9 cellular contexts compared by ENCODE assay signal in the genomic region with DNA sequence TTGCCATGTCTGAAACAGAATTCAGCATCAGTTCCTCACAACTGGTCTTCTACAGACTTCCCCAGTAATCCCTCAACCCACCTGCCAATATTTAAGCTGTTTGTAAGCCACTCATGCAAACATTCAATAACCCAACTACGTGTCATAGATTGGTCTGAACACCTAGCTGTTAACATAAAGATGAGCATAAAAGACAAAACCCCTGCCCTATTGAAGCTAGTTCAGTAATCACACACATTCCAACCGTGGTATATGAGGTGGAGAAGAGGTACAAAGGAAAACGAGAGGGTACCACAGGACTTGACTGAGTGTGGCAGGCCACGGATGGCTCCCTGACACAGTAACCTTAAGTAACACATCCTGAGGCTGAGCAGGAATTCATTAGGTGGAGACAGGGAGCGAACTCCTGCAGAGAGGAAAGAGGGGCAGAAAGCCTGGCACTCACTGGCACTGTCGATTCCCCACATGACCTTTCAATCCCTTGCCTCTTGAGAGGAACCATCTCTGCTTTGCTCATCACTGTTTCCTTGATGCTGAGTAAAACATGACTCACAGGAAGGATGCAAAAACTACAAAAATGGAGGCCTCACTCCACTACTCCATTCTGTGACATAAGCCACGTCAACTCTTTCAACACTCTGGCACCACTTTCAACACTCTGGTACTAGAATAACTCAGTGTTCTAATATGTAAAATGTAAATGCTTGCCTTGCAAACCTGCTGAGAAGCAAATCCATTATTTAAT. TPM values are rescaled to one million over a fixed set of nuclear protein-coding genes. Genes with fewer than 3 reads are reported as not detected.
DNase-seq lines count a peak whose midpoint lies in the region; ATAC-seq, FAIRE-seq and TF ChIP-seq lines count a peak whose summit lies in the region.
"Had no signal": no experiment of that assay in that cellular context is flagged by ENCODE, and none has a peak within 500 bp of the region (broad histone marks: within the 10 kb centered on the region; RNA-seq: fewer than 3 reads in every experiment).

No MANE protein-coding gene starts in this region.

- H3K27ac ChIP-seq in DOHH2 (ENCODE audit: low read depth, low read length), result no peak overlapping the region
- peak overlapping the region; percentile 83 for H3K27ac ChIP-seq in neutrophil

- H3K79me2 ChIP-seq in DOHH2 (ENCODE audit: control insufficient read depth, low read length), result peaks cover 36% of the 10 kb centered on the region

- FAIRE-seq in GM12891 (lab: Jason Lieb, UNC), result no peak

- TF ChIP-seq POLR2A in GM12891 (IDR thresholded peaks at IDR 0.05; ENCODE audit: low read depth, low read length), result no peak; the same call in 1 of the 2 replicates

- no peaks in the 10 kb centered on the region for H4K20me1 ChIP-seq in DOHH2 (ENCODE audit: control insufficient read depth, insufficient read depth, low read depth, low read length)

- H3K4me1 ChIP-seq in DOHH2 (ENCODE audit: control insufficient read depth, low read length) (peaks cover 21% of the 10 kb centered on the region), neutrophil (ENCODE audit: control insufficient read depth in 1 of 2, insufficient read depth in 1 of 2, low read depth in 1 of 2, low read length in 1 of 2) (peaks cover 33 to 34% of the 10 kb centered on the region in 2 experiments)

- H3K4me3 ChIP-seq in DOHH2 (ENCODE audit: low read length), result peak overlapping the region; percentile 91
- peak overlapping the region in 1 of 2 donors; percentile 4 for H3K4me3 ChIP-seq in cardiac fibroblast (replicated peaks in 1 of 2; ENCODE audit: low read depth in 2 of 2, low read length in 2 of 2)
- no peak overlapping the region for H3K4me3 ChIP-seq in neutrophil (ENCODE audit: low read depth in 1 of 2, low read length in 1 of 2)

- DNase-seq in NOMO-1 (lab: John Stamatoyannopoulos, UW; ENCODE audit: unreplicated experiment in 2 of 2) (peak; percentile 74 to 93), cardiac fibroblast (ENCODE audit: low read depth in 2 of 2) (peak; percentile 72 to 98), DMS 273 treated with DMSO at 0.1 percent for 48 hours (lab: John Stamatoyannopoulos, UW) (no peak), GM12891 (ENCODE audit: insufficient read length, low spot score) (no peak), COR-L47 (lab: John Stamatoyannopoulos, UW) (no peak)
- DNase-seq: cerebellar nuclear complex had no signal

- H3K9me3 ChIP-seq in DOHH2 (ENCODE audit: control insufficient read depth, insufficient read depth, low read length) (no peaks in the 10 kb centered on the region), neutrophil (no peaks in the 10 kb centered on the region)

- TF ChIP-seq CTCF in DOHH2 (IDR thresholded peaks at IDR 0.05; ENCODE audit: low read depth, low read length, poor library complexity, severe bottlenecking), result no peak
- TF ChIP-seq CTCF in cardiac fibroblast (IDR thresholded peaks at IDR 0.05; ENCODE audit: low read depth, low read length), result no peak
- TF ChIP-seq CTCF in neutrophil (IDR thresholded peaks at IDR 0.05), result no peak

- H3K9me2 ChIP-seq in DOHH2 (replicated peaks; ENCODE audit: control insufficient read depth, low read length), result no peaks in the 10 kb centered on the region

- peak overlapping the region; percentile 77 for H3K4me2 ChIP-seq in DOHH2 (ENCODE audit: low read length)

- H3F3A ChIP-seq in DOHH2 (ENCODE audit: control insufficient read depth, insufficient read depth), result peaks cover 17% of the 10 kb centered on the region

- H3K36me3 ChIP-seq in DOHH2 (ENCODE audit: control insufficient read depth, low read length) (peaks cover 73% of the 10 kb centered on the region), neutrophil (peaks cover 41% of the 10 kb centered on the region)

- H3K27me3 ChIP-seq in DOHH2 (ENCODE audit: control insufficient read depth, low read length) (no peaks in the 10 kb centered on the region), neutrophil (no peaks in the 10 kb centered on the region)

- no peak for ATAC-seq in GM18517 (IDR thresholded peaks at IDR 0.05; ENCODE audit: unreplicated experiment)

TF ChIP-seq in GM12891, 5 proteins besides CTCF, POLR2A, EP300 and RAD21:
- TF ChIP-seq PAX5 (IDR thresholded peaks at IDR 0.05; ENCODE audit: insufficient read depth, low read length, severe bottlenecking), result no peak
- TF ChIP-seq POLR2AphosphoS5 (IDR thresholded peaks at IDR 0.05; ENCODE audit: low read depth, low read length), result no peak
- no peak for TF ChIP-seq SPI1 (IDR thresholded peaks at IDR 0.05; ENCODE audit: low read depth, low read length)
- TF ChIP-seq TAF1 (IDR thresholded peaks at IDR 0.05; ENCODE audit: low read depth, low read length), result no peak

RNA-seq across cellular contexts. Expression of gene RPN1, which starts 31.3 kb away (rescaled TPM):
- 79.3 TPM for polyA plus RNA-seq in GM12891 (2012; ENCODE audit: low read depth, missing spikeins)

Comparison
In these comparisons a context has a peak if more than half of its experiments do, and no peak if none do; other contexts are left out.
1. DNase-seq: peak in NOMO-1 (2 of 2) and cardiac fibroblast (2 of 2); none in DMS 273 treated with DMSO at 0.1 percent for 48 hours (single experiment), GM12891 (single experiment) and COR-L47 (single experiment).